8 cellular contexts compared by ENCODE assay signal in genomic region chr19:35144600-35145436, GRCh38. TPM values are rescaled to one million over a fixed set of nuclear protein-coding genes. Genes with fewer than 3 reads are reported as not detected.
DNase-seq lines count a peak whose midpoint lies in the region; ATAC-seq and TF ChIP-seq lines count a peak whose summit lies in the region.
"Had no signal": no experiment of that assay in that cellular context is flagged by ENCODE, and none has a peak within 500 bp of the region (broad histone marks: within the 10 kb centered on the region; RNA-seq: fewer than 3 reads in every experiment).

No MANE protein-coding gene starts in this region.

- H3K27ac ChIP-seq in CD4-positive, alpha-beta T cell (ENCODE audit: low read depth, low read length): no peak overlapping the region
- H3K27ac ChIP-seq in dorsolateral prefrontal cortex (peak overlapping the region in 46 of 59 donors; percentile 9 to 93 (median 84)), brain microvascular endothelial cell (no peak overlapping the region)
- H3K27ac ChIP-seq: ovary had no signal

- POLR2A ChIA-PET in CD4-positive, alpha-beta T cell (lab: Charles Lee): interaction anchor here (1.2 to 1.7 kb wide), 3 partner anchors 9 to 67 kb away, joined by 3 to 9 read pairs (median 8); partner anchors contain the start of gene FXYD5

- DNase-seq in CD4-positive, alpha-beta T cell: peak in 2 of 10 experiments; percentile 31 to 36
- peak; percentile 47 for DNase-seq in Jurkat, Clone E6-1 (ENCODE audit: low read depth, low spot score)
- peak in 3 of 10 donors; percentile 57 to 71 (median 59) for DNase-seq in dorsolateral prefrontal cortex
- no peak for DNase-seq in AG08395 (ENCODE audit: low spot score)
- no peak for DNase-seq in brain microvascular endothelial cell

- no peak for ATAC-seq in CD4-positive, alpha-beta T cell (ENCODE audit: poor library complexity)
- no peak for ATAC-seq in HG03135 (IDR thresholded peaks at IDR 0.05; ENCODE audit: unreplicated experiment)

- H3K4me1 Mint-ChIP-seq in CD4-positive, alpha-beta T cell (ENCODE audit: low read depth): peaks cover 43% of the 10 kb centered on the region

- no peak for TF ChIP-seq CTCF in CD4-positive, alpha-beta T cell (IDR thresholded peaks at IDR 0.05)
- TF ChIP-seq CTCF in dorsolateral prefrontal cortex (IDR thresholded peaks at IDR 0.05 in 54 of 56, conservative IDR thresholded peaks at IDR 0.05 in 2 of 56; ENCODE audit: low read depth in 1 of 56, partially characterized antibody in 56 of 56) (no peak), brain microvascular endothelial cell (IDR thresholded peaks at IDR 0.05; ENCODE audit: low read depth, low read length, missing control alignments) (no peak)

- CTCF ChIA-PET in CD4-positive, alpha-beta T cell (lab: Charles Lee): interaction anchor here (1.4 to 4.1 kb wide), 3 partner anchors 9 to 72 kb away, joined by 3 to 46 read pairs (median 10); partner anchors contain the start of gene FXYD5

- no peaks in the 10 kb centered on the region for H3K9me3 Mint-ChIP-seq in CD4-positive, alpha-beta T cell
- H3K9me3 Mint-ChIP-seq: T-helper 1 cell treated with Interleukin-12 subunit alpha and Interleukin-12 subunit beta and Interleukin-4 antibody, amounts not matched to agents 30 μg/mL and 1 μg/mL, for 36 hours had no signal

- H3K27me3 Mint-ChIP-seq in CD4-positive, alpha-beta T cell: no peaks in the 10 kb centered on the region

- H3K36me3 ChIP-seq in brain microvascular endothelial cell (replicated peaks): no peaks in the 10 kb centered on the region
- H3K36me3 ChIP-seq: ovary had no signal

- H3K9me3 ChIP-seq in CD4-positive, alpha-beta T cell (ENCODE audit: control insufficient read depth, low read length): no peaks in the 10 kb centered on the region
- H3K9me3 ChIP-seq: ovary had no signal

- H3K4me3 ChIP-seq in Jurkat, Clone E6-1 (ENCODE audit: low read length): no peak overlapping the region
- H3K4me3 ChIP-seq in dorsolateral prefrontal cortex (peak overlapping the region in 55 of 59 donors; percentile 33 to 80 (median 62)), brain microvascular endothelial cell (ENCODE audit: low read depth, low read length) (no peak overlapping the region)
- H3K4me3 ChIP-seq: ovary had no signal

- intact Hi-C loops in CD4-positive, alpha-beta T cell (cut with DNase I, micrococcal nuclease): loop anchor here (5.0 to 10.0 kb wide), 4 partner anchors 122 to 320 kb away; partner anchors contain the start of gene USF2 (in 1 of the 2)
- intact Hi-C loops in dorsolateral prefrontal cortex (cut with DNase I): loop anchor here in 1 of 2 donors (2.0 to 10.0 kb wide), 3 partner anchors 120 to 350 kb away; partner anchors contain the start of gene KRTDAP

- no peaks in the 10 kb centered on the region for H3K27me3 ChIP-seq in CD4-positive, alpha-beta T cell (ENCODE audit: control insufficient read depth, insufficient read depth, low read length)
- H3K27me3 ChIP-seq in dorsolateral prefrontal cortex (no peaks in the 10 kb centered on the region), brain microvascular endothelial cell (replicated peaks) (peaks cover 23% of the 10 kb centered on the region)
- H3K27me3 ChIP-seq: ovary had no signal

- H3K4me3 Mint-ChIP-seq in CD4-positive, alpha-beta T cell: peak overlapping the region; percentile 15
- H3K4me3 Mint-ChIP-seq: T-helper 1 cell treated with Interleukin-12 subunit alpha and Interleukin-12 subunit beta and Interleukin-4 antibody, amounts not matched to agents 30 μg/mL and 1 μg/mL, for 36 hours had no signal

- peak overlapping the region; percentile 27 for H3K27ac Mint-ChIP-seq in CD4-positive, alpha-beta T cell
- H3K27ac Mint-ChIP-seq: T-helper 1 cell treated with Interleukin-12 subunit alpha and Interleukin-12 subunit beta and Interleukin-4 antibody, amounts not matched to agents 30 μg/mL and 1 μg/mL, for 36 hours had no signal

- in situ Hi-C loops in brain microvascular endothelial cell (cut with HindIII; ENCODE audit: low pct_ligation_motif_present, low sequenced_read_pairs): no loop called here

- no peaks in the 10 kb centered on the region for H3K36me3 Mint-ChIP-seq in CD4-positive, alpha-beta T cell (ENCODE audit: low read depth)

RNA-seq across cellular contexts. Expression of gene FXYD7, which starts 1.8 kb away (rescaled TPM):
- 10 to 100 TPM; 15.3 to 15.6 TPM for total RNA-seq in CD4-positive, alpha-beta T cell
- polyA plus RNA-seq in Jurkat, Clone E6-1 (2012; ENCODE audit: insufficient read depth, insufficient read length): not detected
- total RNA-seq in dorsolateral prefrontal cortex: 100 to 1,000 TPM in 116 of 120 experiments, 10 to 100 TPM in 4; 72.7 to 214 (median 155) TPM

RNA-seq across cellular contexts. Expression of gene FXYD1, which starts 6.2 kb away (rescaled TPM):
- 1 to 10 TPM; 2.1 to 2.4 TPM for total RNA-seq in CD4-positive, alpha-beta T cell
- 2.2 TPM for polyA plus RNA-seq in Jurkat, Clone E6-1 (2012; ENCODE audit: insufficient read depth, insufficient read length)
- 100 to 1,000 TPM in 117 of 120 experiments, 10 to 100 TPM in 3; 86.4 to 482 (median 185) TPM for total RNA-seq in dorsolateral prefrontal cortex

RNA-seq across cellular contexts. Expression of gene FXYD5, which starts 9.7 kb away (rescaled TPM):
- 100 to 1,000 TPM; 587 to 615 TPM for total RNA-seq in CD4-positive, alpha-beta T cell
- 116 TPM for polyA plus RNA-seq in Jurkat, Clone E6-1 (2012; ENCODE audit: insufficient read depth, insufficient read length)
- total RNA-seq in dorsolateral prefrontal cortex: 10 to 100 TPM in 101 of 120 experiments, 1 to 10 TPM in 19; 5.8 to 36.4 (median 14.0) TPM

RNA-seq across cellular contexts. Expression of gene LGI4, which starts 10.0 kb away (rescaled TPM):
- total RNA-seq in CD4-positive, alpha-beta T cell: under 1 TPM; 0.69 to 0.70 TPM
- not detected for polyA plus RNA-seq in Jurkat, Clone E6-1 (2012; ENCODE audit: insufficient read depth, insufficient read length)
- 100 to 1,000 TPM in 9 of 120 experiments, 10 to 100 TPM in 111; 44.4 to 136 (median 72.9) TPM for total RNA-seq in dorsolateral prefrontal cortex

RNA-seq across cellular contexts. Expression of gene FXYD3, which starts 29.2 kb away (rescaled TPM):
- total RNA-seq in CD4-positive, alpha-beta T cell: not detected
- not detected for polyA plus RNA-seq in Jurkat, Clone E6-1 (2012; ENCODE audit: insufficient read depth, insufficient read length)
- total RNA-seq in dorsolateral prefrontal cortex: 10 to 100 TPM in 2 of 120 experiments, 1 to 10 TPM in 110, under 1 TPM in 5, not detected in 3; 0.55 to 17.3 (median 3.3) TPM

Comparison
In these comparisons a context has a peak if more than half of its experiments do, and no peak if none do; other contexts are left out.
1. H3K27ac ChIP-seq: peak in dorsolateral prefrontal cortex (46 of 59); none in CD4-positive, alpha-beta T cell (single experiment) and brain microvascular endothelial cell (single experiment).
2. H3K4me3 ChIP-seq: peak in dorsolateral prefrontal cortex (55 of 59); none in Jurkat, Clone E6-1 (single experiment) and brain microvascular endothelial cell (single experiment).
3. RNA of gene FXYD7, which starts 1.8 kb away (total RNA-seq): 72.7 to 214 TPM in dorsolateral prefrontal cortex; 15.3 to 15.6 TPM in CD4-positive, alpha-beta T cell; every median in the first group is over 4 times any median in the second.
4. RNA of gene FXYD1, which starts 6.2 kb away (total RNA-seq): 86.4 to 482 TPM in dorsolateral prefrontal cortex; 2.1 to 2.4 TPM in CD4-positive, alpha-beta T cell; every median in the first group is over 10 times any median in the second.
5. RNA of gene FXYD5, which starts 9.7 kb away (total RNA-seq): 587 to 615 TPM in CD4-positive, alpha-beta T cell; 5.8 to 36.4 TPM in dorsolateral prefrontal cortex; every median in the first group is over 10 times any median in the second.